Comparison of ENCODE assay signal across 25 cellular contexts in the genomic region with DNA sequence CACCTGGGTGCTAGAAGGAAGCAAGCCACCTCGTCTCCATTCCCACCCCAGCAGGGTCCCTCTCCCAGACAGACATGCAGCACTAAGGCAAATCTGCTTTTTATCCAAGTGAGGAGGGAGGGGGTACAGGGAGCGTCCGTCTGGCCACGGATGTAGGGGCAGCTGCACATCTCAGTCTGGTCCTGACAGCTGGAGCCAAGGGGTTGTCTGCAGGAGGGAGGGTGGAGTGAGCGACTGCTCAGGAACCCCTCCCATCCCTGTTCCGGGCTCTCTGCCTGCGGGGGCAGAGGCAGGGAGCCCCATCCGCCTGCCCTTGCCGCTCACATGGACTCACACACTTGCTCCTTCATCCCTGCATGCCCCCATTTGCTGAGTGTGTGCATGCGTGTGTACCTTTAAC. TPM values are rescaled to one million over a fixed set of nuclear protein-coding genes. Genes with fewer than 3 reads are reported as not detected.
"Had no signal": no experiment of that assay in that cellular context is flagged by ENCODE, and none has a peak within 500 bp of the region (broad histone marks: within the 10 kb centered on the region; RNA-seq: fewer than 3 reads in every experiment).

No MANE protein-coding gene starts in this region.

- H3K9me3 Mint-ChIP-seq: activated CD4-positive, alpha-beta T cell treated with anti-CD3 and anti-CD28 coated beads, Interleukin-2, amount 10 ng/mL, durations not matched to agents 7 days and 5 days; activated T-helper 1 cell treated with anti-CD3 and anti-CD28 coated beads, Interleukin-12 subunit alpha, Interleukin-12 subunit beta, Interleukin-2, Interleukin-4 antibody, amounts not matched to agents 30 ng/mL and 10 ng/mL and 1 ng/mL, durations not matched to agents 14 hours and 24 hours and 36 hours; natural killer cell had no signal

- H3K36me3 Mint-ChIP-seq: brain, natural killer cell had no signal

- H3K27ac ChIP-seq: esophagus squamous epithelium, left lung, upper lobe of left lung had no signal

- H3K36me3 ChIP-seq: esophagus squamous epithelium, left lung, upper lobe of left lung had no signal

- DNase-seq: activated CD4-positive, alpha-beta T cell treated with anti-CD3 and anti-CD28 coated beads, Interleukin-2, amount 10 ng/mL, durations not matched to agents 7 days and 5 days; activated CD4-positive, CD25-positive, alpha-beta regulatory T cell; activated naive CD8-positive, alpha-beta T cell treated with anti-CD3 and anti-CD28 coated beads, Interleukin-2, amount 10 ng/mL, durations not matched to agents 7 days and 5 days; cortex of kidney; effector CD4-positive, alpha-beta T cell; esophagus squamous epithelium; hippocampal formation; left lung; mammary epithelial cell; natural killer cell; occipital lobe; stimulated activated naive CD8-positive, alpha-beta T cell treated with anti-CD3 and anti-CD28 coated beads, Interleukin-15, amount 100 ng/mL, for 72 hours; T-helper 2 cell; upper lobe of left lung had no signal

- H3K4me3 Mint-ChIP-seq: activated CD4-positive, alpha-beta T cell treated with anti-CD3 and anti-CD28 coated beads, Interleukin-2, amount 10 ng/mL, durations not matched to agents 7 days and 5 days; activated naive CD8-positive, alpha-beta T cell treated with anti-CD3 and anti-CD28 coated beads, Interleukin-2, amount 10 ng/mL, durations not matched to agents 7 days and 5 days; activated T-helper 1 cell treated with anti-CD3 and anti-CD28 coated beads, Interleukin-12 subunit alpha, Interleukin-12 subunit beta, Interleukin-2, Interleukin-4 antibody, amounts not matched to agents 30 ng/mL and 10 ng/mL and 1 ng/mL, durations not matched to agents 14 hours and 24 hours and 36 hours; natural killer cell; stimulated activated naive CD8-positive, alpha-beta T cell treated with anti-CD3 and anti-CD28 coated beads, Interleukin-15, amount 100 ng/mL, for 72 hours had no signal

- H3K27ac Mint-ChIP-seq: activated CD4-positive, alpha-beta T cell treated with anti-CD3 and anti-CD28 coated beads, Interleukin-2, amount 10 ng/mL, durations not matched to agents 7 days and 5 days; activated naive CD8-positive, alpha-beta T cell treated with anti-CD3 and anti-CD28 coated beads, Interleukin-2, amount 10 ng/mL, durations not matched to agents 7 days and 5 days; activated T-helper 1 cell treated with anti-CD3 and anti-CD28 coated beads, Interleukin-12 subunit alpha, Interleukin-12 subunit beta, Interleukin-2, Interleukin-4 antibody, amounts not matched to agents 30 ng/mL and 10 ng/mL and 1 ng/mL, durations not matched to agents 14 hours and 24 hours and 36 hours; natural killer cell; progenitor cell of endocrine pancreas; stimulated activated naive CD8-positive, alpha-beta T cell treated with anti-CD3 and anti-CD28 coated beads, Interleukin-15, amount 100 ng/mL, for 72 hours had no signal

- H3K9me3 ChIP-seq: esophagus squamous epithelium, left lung, upper lobe of left lung had no signal

- H3K4me3 ChIP-seq: esophagus squamous epithelium, left lung, smooth muscle cell, upper lobe of left lung had no signal

- ATAC-seq: left lung; natural killer cell; right cardiac atrium; stimulated activated naive CD8-positive, alpha-beta T cell treated with anti-CD3 and anti-CD28 coated beads, Interleukin-15, amount 100 ng/mL, for 72 hours had no signal

RNA-seq across cellular contexts. Expression of a gene that starts 2.5 kb away (rescaled TPM):
- total RNA-seq: activated CD4-positive, alpha-beta T cell treated with anti-CD3 and anti-CD28 coated beads, Interleukin-2, amount 10 ng/mL, durations not matched to agents 7 days and 5 days; activated CD8-positive, alpha-beta memory T cell treated with anti-CD3 and anti-CD28 coated beads for 36 hours; activated naive CD8-positive, alpha-beta T cell treated with anti-CD3 and anti-CD28 coated beads, Interleukin-2, amount 10 ng/mL, durations not matched to agents 7 days and 5 days; activated T-helper 1 cell treated with anti-CD3 and anti-CD28 coated beads, Interleukin-12 subunit alpha, Interleukin-12 subunit beta, Interleukin-2, Interleukin-4 antibody, amounts not matched to agents 30 ng/mL and 10 ng/mL and 1 ng/mL, durations not matched to agents 14 hours and 24 hours and 36 hours; endothelial cell of umbilical vein; esophagus squamous epithelium; fibroblast of villous mesenchyme; glomerular endothelial cell; mononuclear cell; natural killer cell; occipital lobe; right cardiac atrium; smooth muscle cell had no signal

RNA-seq across cellular contexts. Expression of a gene that starts 4.9 kb away (rescaled TPM):
- total RNA-seq: fibroblast of villous mesenchyme, occipital lobe, temporal lobe had no signal

RNA-seq across cellular contexts. Expression of a gene that starts 8.9 kb away (rescaled TPM):
- total RNA-seq: activated T-helper 1 cell treated with anti-CD3 and anti-CD28 coated beads, Interleukin-12 subunit alpha, Interleukin-12 subunit beta, Interleukin-2, Interleukin-4 antibody, amounts not matched to agents 30 ng/mL and 10 ng/mL and 1 ng/mL, durations not matched to agents 14 hours and 24 hours and 36 hours; endothelial cell of umbilical vein; esophagus squamous epithelium; right cardiac atrium had no signal

RNA-seq across cellular contexts. Expression of a gene that starts 16.1 kb away (rescaled TPM):
- total RNA-seq: activated CD4-positive, alpha-beta T cell treated with anti-CD3 and anti-CD28 coated beads, Interleukin-2, amount 10 ng/mL, durations not matched to agents 7 days and 5 days; activated CD8-positive, alpha-beta memory T cell treated with anti-CD3 and anti-CD28 coated beads for 36 hours; activated naive CD8-positive, alpha-beta T cell treated with anti-CD3 and anti-CD28 coated beads, Interleukin-2, amount 10 ng/mL, durations not matched to agents 7 days and 5 days; endothelial cell of umbilical vein; esophagus squamous epithelium; fibroblast of villous mesenchyme; glomerular endothelial cell; left lung; mammary epithelial cell; mononuclear cell; natural killer cell; occipital lobe; progenitor cell of endocrine pancreas; right cardiac atrium; smooth muscle cell; temporal lobe; upper lobe of left lung had no signal
